10 cellular contexts compared by ENCODE assay signal in the genomic region with DNA sequence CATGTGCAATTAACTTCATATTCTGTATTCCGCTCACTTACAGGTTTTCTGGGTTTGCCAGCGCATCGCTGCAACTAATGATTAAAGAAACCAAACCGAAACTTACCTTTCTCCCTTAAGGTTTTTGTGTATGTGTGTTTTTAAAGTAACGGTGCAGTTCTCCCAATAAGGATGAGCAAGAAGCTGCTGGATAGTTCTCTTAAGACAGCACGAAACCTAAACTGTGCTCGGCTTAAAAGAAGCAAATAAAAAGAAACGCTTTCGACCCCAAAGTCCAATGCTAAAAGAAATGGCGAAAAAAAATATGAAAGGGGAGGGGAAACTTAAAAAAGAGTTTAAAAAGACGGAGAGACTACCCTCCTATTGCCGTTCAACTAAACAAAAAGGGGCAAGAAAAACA. TPM values are rescaled to one million over a fixed set of nuclear protein-coding genes. Genes with fewer than 3 reads are reported as not detected.
DNase-seq lines count a peak whose midpoint lies in the region; ATAC-seq, FAIRE-seq and TF ChIP-seq lines count a peak whose summit lies in the region.
"Had no signal": no experiment of that assay in that cellular context is flagged by ENCODE, and none has a peak within 500 bp of the region (broad histone marks: within the 10 kb centered on the region; RNA-seq: fewer than 3 reads in every experiment).

No MANE protein-coding gene starts in this region.

- no peaks in the 10 kb centered on the region for H3K9me3 Mint-ChIP-seq in MCF 10A (ENCODE audit: unreplicated experiment)
- peaks cover 6 to 9% of the 10 kb centered on the region in 2 donors for H3K9me3 Mint-ChIP-seq in natural killer cell
- H3K9me3 Mint-ChIP-seq in effector memory CD8-positive, alpha-beta T cell, result peaks cover 0 to 1% of the 10 kb centered on the region in 2 donors

- H3K4me3 Mint-ChIP-seq in MCF 10A (ENCODE audit: unreplicated experiment) (no peak overlapping the region), natural killer cell (no peak overlapping the region)
- H3K4me3 Mint-ChIP-seq in effector memory CD8-positive, alpha-beta T cell, result no peak overlapping the region
- H3K4me3 Mint-ChIP-seq: naive thymus-derived CD8-positive, alpha-beta T cell had no signal

- CTCF ChIA-PET in MCF 10A (lab: Yijun Ruan, JAX), result interaction anchor here (0.7 kb wide), 1 partner anchor 9 kb away, joined by 3 read pairs; no protein-coding TSS in a partner anchor

- H3K36me3 ChIP-seq in HUES64 (ENCODE audit: insufficient read depth, low read length) (no peaks in the 10 kb centered on the region), kidney (ENCODE audit: control insufficient read depth in 1 of 2, insufficient read depth in 2 of 2, low read length in 2 of 2) (no peaks in the 10 kb centered on the region)

- H3K27me3 ChIP-seq in HUES64 (ENCODE audit: insufficient read depth, low read length), result peaks cover 86% of the 10 kb centered on the region

- intact Hi-C loops in MCF 10A (cut with micrococcal nuclease), result loop anchor here (10.0 kb wide), 4 partner anchors 141 to 1849 kb away; a partner anchor contains a TSS
- intact Hi-C loops in kidney (cut with DNase I), result no loop called here
- intact Hi-C loops in natural killer cell (cut with micrococcal nuclease), result no loop called here

- H3K9ac ChIP-seq in HUES64 (ENCODE audit: low read depth, low read length) (peak overlapping the region; percentile 34), kidney (ENCODE audit: low read length in 2 of 2) (no peak overlapping the region)

- H3K36me3 Mint-ChIP-seq in MCF 10A (ENCODE audit: insufficient read depth, unreplicated experiment) (no peaks in the 10 kb centered on the region), natural killer cell (no peaks in the 10 kb centered on the region)
- no peaks in the 10 kb centered on the region for H3K36me3 Mint-ChIP-seq in effector memory CD8-positive, alpha-beta T cell (ENCODE audit: insufficient read depth)

- H3K9me3 ChIP-seq in HUES64 (ENCODE audit: insufficient read depth, low read depth, low read length), result no peaks in the 10 kb centered on the region
- H3K9me3 ChIP-seq in kidney (ENCODE audit: control insufficient read depth in 1 of 2, low read length in 2 of 2), result peaks cover 0 to 5% of the 10 kb centered on the region in 2 donors

- peak overlapping the region; percentile 68 for H3K4me3 ChIP-seq in HUES64 (ENCODE audit: low read length)
- peak overlapping the region; percentile 50 to 61 for H3K4me3 ChIP-seq in kidney (ENCODE audit: low read length in 2 of 2)

- POLR2A ChIA-PET in MCF 10A (lab: Yijun Ruan, JAX), result interaction anchor here (0.7 to 3.5 kb wide), 12 partner anchors 10 to 142 kb away, joined by 3 to 39 read pairs (median 3); no protein-coding TSS in a partner anchor

- H3K27ac Mint-ChIP-seq in MCF 10A (ENCODE audit: low read depth, unreplicated experiment) (no peak overlapping the region), natural killer cell (no peak overlapping the region)
- no peak overlapping the region for H3K27ac Mint-ChIP-seq in effector memory CD8-positive, alpha-beta T cell
- H3K27ac Mint-ChIP-seq: naive thymus-derived CD8-positive, alpha-beta T cell had no signal

- H3K4me1 ChIP-seq in HUES64 (ENCODE audit: insufficient read depth, low read length), result peaks cover 34% of the 10 kb centered on the region
- H3K4me1 ChIP-seq in kidney (ENCODE audit: control insufficient read depth in 1 of 2, insufficient read depth in 1 of 2, low read depth in 1 of 2, low read length in 2 of 2), result peaks cover 0 to 4% of the 10 kb centered on the region in 2 donors

- TF ChIP-seq CTCF in MCF 10A (IDR thresholded peaks at IDR 0.05; ENCODE audit: unreplicated experiment) (no peak), kidney (IDR thresholded peaks at IDR 0.05; ENCODE audit: borderline replicate concordance, extremely low read depth, insufficient read depth) (no peak), natural killer cell (IDR thresholded peaks at IDR 0.05) (no peak)

- H3K27ac ChIP-seq in HUES64 (ENCODE audit: low read depth, low read length) (no peak overlapping the region), kidney (ENCODE audit: low read depth in 2 of 2, low read length in 2 of 2) (no peak overlapping the region)

- no peak for ATAC-seq in GM19324 (IDR thresholded peaks at IDR 0.05; ENCODE audit: low FRiP score, unreplicated experiment)
- no peak for ATAC-seq in natural killer cell
- no peak for ATAC-seq in effector memory CD8-positive, alpha-beta T cell (replicated peaks)

- no peaks in the 10 kb centered on the region for H3K4me1 Mint-ChIP-seq in MCF 10A (ENCODE audit: insufficient read depth, unreplicated experiment)
- no peaks in the 10 kb centered on the region for H3K4me1 Mint-ChIP-seq in natural killer cell
- no peaks in the 10 kb centered on the region for H3K4me1 Mint-ChIP-seq in effector memory CD8-positive, alpha-beta T cell (ENCODE audit: low read depth in 2 of 2)
- H3K4me1 Mint-ChIP-seq: naive thymus-derived CD8-positive, alpha-beta T cell had no signal

- H3K27me3 Mint-ChIP-seq in MCF 10A (ENCODE audit: insufficient read depth, unreplicated experiment), result peaks cover 11% of the 10 kb centered on the region
- peaks cover 8 to 12% of the 10 kb centered on the region in 2 donors for H3K27me3 Mint-ChIP-seq in natural killer cell (ENCODE audit: low read depth in 2 of 2)
- H3K27me3 Mint-ChIP-seq in effector memory CD8-positive, alpha-beta T cell, result peaks cover 6 to 29% of the 10 kb centered on the region in 2 donors

- no TSS peak for BruUV-seq in MCF 10A (replicated peaks; lab: Mats Ljungman, UMichigan)

- peak; percentile 17 for DNase-seq in MCF 10A (ENCODE audit: unreplicated experiment)
- DNase-seq in kidney, result no peak
- peak; percentile 53 for DNase-seq in superior temporal gyrus (ENCODE audit: extremely low spot score)
- DNase-seq in HT-29 (ENCODE audit: low spot score), result no peak
- DNase-seq in natural killer cell, result no peak
- DNase-seq in effector memory CD8-positive, alpha-beta T cell, result no peak
- DNase-seq: NCI-H1105 had no signal

- 6% methylated on average over 9 of the region's 12 CpGs for WGBS in HUES64

- no peak for FAIRE-seq in kidney (lab: Jason Lieb, UNC)

RNA-seq across cellular contexts. Expression of a gene that starts 0.3 kb away (rescaled TPM):
- 7.9 TPM for polyA plus RNA-seq in HUES64 (2013, experiment 1 of 2)
- 11.4 TPM for polyA plus RNA-seq in HUES64 (2013, experiment 2 of 2)
- total RNA-seq in MCF 10A (2022), result 1.6 and 6.0 TPM in 2 replicates
- total RNA-seq in kidney, result 0.35 TPM
- 0.19 TPM for polyA plus RNA-seq in kidney (ENCODE audit: insufficient read depth, low read depth, low replicate concordance)
- total RNA-seq in HT-29 (2014; rRNA removed; shearing (Covaris generic)), result not detected in 2 replicates
- total RNA-seq in natural killer cell, result not detected
- total RNA-seq: naive thymus-derived CD8-positive, alpha-beta T cell had no signal
- polyA plus RNA-seq: naive thymus-derived CD8-positive, alpha-beta T cell had no signal

Comparison
In these comparisons a context has a peak if more than half of its experiments do, and no peak if none do; other contexts are left out.
1. DNase-seq: peak in MCF 10A (single experiment) and superior temporal gyrus (single experiment); none in kidney (single experiment), HT-29 (single experiment), natural killer cell (single experiment) and effector memory CD8-positive, alpha-beta T cell (0 of 3).